24 cellular contexts compared by ENCODE assay signal in genomic region chr17:50328360-50328759, GRCh38. TPM values are rescaled to one million over a fixed set of nuclear protein-coding genes. Genes with fewer than 3 reads are reported as not detected.
DNase-seq lines count a peak whose midpoint lies in the region; ATAC-seq and TF ChIP-seq lines count a peak whose summit lies in the region.
"Had no signal": no experiment of that assay in that cellular context is flagged by ENCODE, and none has a peak within 500 bp of the region (broad histone marks: within the 10 kb centered on the region; RNA-seq: fewer than 3 reads in every experiment).

No MANE protein-coding gene starts in this region.

- H3K4me1 Mint-ChIP-seq in Calu3 (ENCODE audit: low read depth, unreplicated experiment) = no peaks in the 10 kb centered on the region
- H3K4me1 Mint-ChIP-seq: activated B cell treated with CpG ODN at 0.5 μM for 24 hours had no signal

- no peaks in the 10 kb centered on the region for H3K36me3 Mint-ChIP-seq in Calu3 (ENCODE audit: insufficient read depth, unreplicated experiment)
- H3K36me3 Mint-ChIP-seq: CD4-positive, alpha-beta memory T cell had no signal

- H3K4me3 Mint-ChIP-seq in Calu3 (ENCODE audit: low read depth, unreplicated experiment) = no peak overlapping the region
- H3K4me3 Mint-ChIP-seq: activated B cell treated with CpG ODN at 0.5 μM for 24 hours; activated naive CD8-positive, alpha-beta T cell treated with anti-CD3 and anti-CD28 coated beads, Interleukin-2, amount 50 U/mL, for 24 hours; activated T-cell treated with anti-CD3 and anti-CD28 coated beads, Interleukin-2, amount 50 U/mL, for 4 hours; CD4-positive, alpha-beta memory T cell; effector memory CD8-positive, alpha-beta T cell had no signal

- ATAC-seq in HG03457 (IDR thresholded peaks at IDR 0.05; ENCODE audit: unreplicated experiment) = no peak
- ATAC-seq: activated naive CD8-positive, alpha-beta T cell treated with anti-CD3 and anti-CD28 coated beads, Interleukin-2, amount 50 U/mL, for 24 hours; activated T-cell treated with anti-CD3 and anti-CD28 coated beads, Interleukin-2, amount 50 U/mL, for 4 hours; effector memory CD8-positive, alpha-beta T cell; GM12878; left colon had no signal

- no peak overlapping the region for H3K27ac Mint-ChIP-seq in Calu3 (ENCODE audit: unreplicated experiment)
- H3K27ac Mint-ChIP-seq: activated B cell treated with CpG ODN at 0.5 μM for 24 hours; activated naive CD8-positive, alpha-beta T cell treated with anti-CD3 and anti-CD28 coated beads, Interleukin-2, amount 50 U/mL, for 24 hours; CD4-positive, alpha-beta memory T cell; effector memory CD8-positive, alpha-beta T cell had no signal

- BruUV-seq in Calu3 (replicated peaks; lab: Mats Ljungman, UMichigan) = no TSS peak

- DNase-seq in NCI-H345 (lab: John Stamatoyannopoulos, UW) (peak; percentile 38), NCI-H345 treated with DMSO at 0.1 percent for 48 hours (lab: John Stamatoyannopoulos, UW; ENCODE audit: unreplicated experiment) (no peak), NCI-H2227 treated with DMSO at 0.1 percent for 48 hours (lab: John Stamatoyannopoulos, UW) (peak; percentile 28), left kidney (ENCODE audit: low read depth, low spot score) (peak; percentile 69), Calu3 (no peak), DMS114 treated with DMSO at 0.1 percent for 48 hours (lab: John Stamatoyannopoulos, UW; ENCODE audit: unreplicated experiment) (no peak)
- DNase-seq: activated B cell treated with CpG ODN at 0.5 μM for 24 hours; activated naive CD4-positive, alpha-beta T cell; activated naive CD8-positive, alpha-beta T cell treated with anti-CD3 and anti-CD28 coated beads, Interleukin-2, amount 50 U/mL, for 24 hours; activated T-cell treated with anti-CD3 and anti-CD28 coated beads, Interleukin-2, amount 50 U/mL, for 4 hours; AML-193; caudate nucleus; CD4-positive, alpha-beta memory T cell; cortex of kidney; DMS 273 treated with DMSO at 0.1 percent for 48 hours; effector memory CD8-positive, alpha-beta T cell; left colon; mammary epithelial cell; NCI-H187 treated with DMSO at 0.1 percent for 48 hours; small intestine; stimulated activated naive CD4-positive, alpha-beta T cell treated with Interleukin-2 at 50 U/mL for 16 hours; T-helper 1 cell had no signal

- TF ChIP-seq CTCF in Calu3 (IDR thresholded peaks at IDR 0.05; ENCODE audit: unreplicated experiment) = no peak

- H3K9me3 Mint-ChIP-seq in Calu3 (ENCODE audit: low read depth, unreplicated experiment) = no peaks in the 10 kb centered on the region
- H3K9me3 Mint-ChIP-seq: activated B cell treated with CpG ODN at 0.5 μM for 24 hours; activated naive CD8-positive, alpha-beta T cell treated with anti-CD3 and anti-CD28 coated beads, Interleukin-2, amount 50 U/mL, for 24 hours; activated T-cell treated with anti-CD3 and anti-CD28 coated beads, Interleukin-2, amount 50 U/mL, for 4 hours; CD4-positive, alpha-beta memory T cell; effector memory CD8-positive, alpha-beta T cell had no signal

- peaks cover 76% of the 10 kb centered on the region for H3K27me3 Mint-ChIP-seq in Calu3 (ENCODE audit: unreplicated experiment)

- CTCF ChIA-PET in Calu3 (lab: Charles Lee) = no interaction called here

- intact Hi-C loops in Calu3 (cut with micrococcal nuclease; ENCODE audit: unreplicated experiment) = no loop called here

RNA-seq across cellular contexts. Expression of gene XYLT2, which starts 17.6 kb away (rescaled TPM):
- total RNA-seq in Calu3 (2022) = 44.3 and 49.3 TPM in 2 replicates

RNA-seq across cellular contexts. Expression of gene MRPL27, which starts 44.6 kb away (rescaled TPM):
- 79.0 and 84.0 TPM in 2 replicates for total RNA-seq in Calu3 (2022)

RNA-seq across cellular contexts. Expression of gene EME1, which starts 44.7 kb away (rescaled TPM):
- 32.6 and 33.5 TPM in 2 replicates for total RNA-seq in Calu3 (2022)

RNA-seq across cellular contexts. Expression of gene TMEM92, which starts 54.1 kb away (rescaled TPM):
- total RNA-seq in Calu3 (2022) = 4.8 and 8.9 TPM in 2 replicates
- total RNA-seq: activated B cell treated with CpG ODN at 0.5 μM for 24 hours; activated T-cell treated with anti-CD3 and anti-CD28 coated beads, Interleukin-2, amount 50 U/mL, for 4 hours; CD4-positive, alpha-beta memory T cell had no signal

Comparison
In these comparisons a context has a peak if more than half of its experiments do, and no peak if none do; other contexts are left out.
1. DNase-seq: peak in NCI-H345 (single experiment), NCI-H2227 treated with DMSO at 0.1 percent for 48 hours (single experiment) and left kidney (single experiment); none in NCI-H345 treated with DMSO at 0.1 percent for 48 hours (single experiment), Calu3 (single experiment) and DMS114 treated with DMSO at 0.1 percent for 48 hours (single experiment).